Comparison of ENCODE assay signal across 16 cellular contexts in genomic region chr7:75691793-75692543, GRCh38.
"Had no signal": no experiment of that assay in that cellular context is flagged by ENCODE, and none has a peak within 500 bp of the region (broad histone marks: within the 10 kb centered on the region; RNA-seq: fewer than 3 reads in every experiment).

No MANE protein-coding gene starts in this region.

- DNase-seq: activated CD4-positive, alpha-beta memory T cell treated with anti-CD3 and anti-CD28 coated beads for 36 hours; activated CD4-positive, alpha-beta T cell treated with anti-CD3 and anti-CD28 coated beads for 1 hour; activated gamma-delta T cell treated with Interleukin-2 at 50 U/mL for 16 hours; activated naive CD8-positive, alpha-beta T cell treated with anti-CD3 and anti-CD28 coated beads, Interleukin-2, amount 10 ng/mL, durations not matched to agents 7 days and 5 days; activated T-cell treated with anti-CD3 and anti-CD28 coated beads, Interleukin-2, amount 50 U/mL, for 4 hours; anterior cingulate cortex; dorsolateral prefrontal cortex; left ventricle myocardium inferior; mesendoderm; stimulated activated CD4-positive, alpha-beta T cell treated with anti-CD3 and anti-CD28 coated beads, Interleukin-2, amount 100 ng/mL, for 24 hours; stimulated activated naive CD4-positive, alpha-beta T cell; substantia nigra; transverse colon had no signal

- H3K4me1 ChIP-seq: breast epithelium had no signal

- H3K4me3 ChIP-seq: breast epithelium, dorsolateral prefrontal cortex, left ventricle myocardium inferior, transverse colon had no signal

- FAIRE-seq: endometrium had no signal

- ATAC-seq: activated T-cell treated with anti-CD3 and anti-CD28 coated beads, Interleukin-2, amount 50 U/mL, for 4 hours; esophagus mucosa had no signal

- H3K27ac ChIP-seq: breast epithelium, left ventricle myocardium inferior, transverse colon had no signal

- H3K9me3 ChIP-seq: breast epithelium, left ventricle myocardium inferior, transverse colon had no signal

- H3K36me3 ChIP-seq: breast epithelium, left ventricle myocardium inferior, transverse colon had no signal
